In genomic region chr2:103004426-103004942, GRCh38 we compare ENCODE assay signal across 14 cellular contexts.
A peak's percentile ranks its signal among the peaks of the same experiment; 100 is the strongest.
DNase-seq lines count a peak whose midpoint lies in the region; FAIRE-seq and TF ChIP-seq lines count a peak whose summit lies in the region.
"Had no signal": no experiment of that assay in that cellular context is flagged by ENCODE, and none has a peak within 500 bp of the region (broad histone marks: within the 10 kb centered on the region; RNA-seq: fewer than 3 reads in every experiment).

No MANE protein-coding gene starts in this region.

- peak overlapping the region; percentile 52 for H3K4me2 ChIP-seq in MM.1S (ENCODE audit: low read depth, low read length)
- H3K4me2 ChIP-seq in smooth muscle cell = no peak overlapping the region

- H2AFZ ChIP-seq in MM.1S (ENCODE audit: low read length) (no peak overlapping the region), smooth muscle cell (ENCODE audit: low read depth) (no peak overlapping the region)

- 56% methylated on average over 2 of the region's 2 CpGs for WGBS in smooth muscle cell (ENCODE audit: low lambda C conversion rate)

- no peaks in the 10 kb centered on the region for H3K9me2 ChIP-seq in MM.1S (replicated peaks; ENCODE audit: insufficient read depth, low read length)

- H3K4me1 ChIP-seq in MM.1S (ENCODE audit: low read length) (peaks cover 26% of the 10 kb centered on the region), smooth muscle cell (ENCODE audit: low read depth) (no peaks in the 10 kb centered on the region)
- H3K4me1 ChIP-seq: BE2C had no signal

- H4K20me1 ChIP-seq in MM.1S (ENCODE audit: insufficient read depth, low read length) = no peaks in the 10 kb centered on the region
- no peaks in the 10 kb centered on the region for H4K20me1 ChIP-seq in smooth muscle cell (ENCODE audit: low read depth)

- TF ChIP-seq CTCF in MM.1S (IDR thresholded peaks at IDR 0.05; ENCODE audit: low read length) = no peak
- no peak for TF ChIP-seq CTCF in smooth muscle cell (IDR thresholded peaks at IDR 0.05; ENCODE audit: borderline replicate concordance, insufficient read depth, poor library complexity, severe bottlenecking)

- H3K27ac ChIP-seq in MM.1S (ENCODE audit: low read length) (peak overlapping the region; percentile 66; the same call in 1 of the 2 replicates), smooth muscle cell (ENCODE audit: low read depth) (no peak overlapping the region)

- peak overlapping the region; percentile 5; the same call in 1 of the 2 replicates for H3K4me3 ChIP-seq in MM.1S (ENCODE audit: low read length)
- H3K4me3 ChIP-seq in smooth muscle cell = no peak overlapping the region

- peak; percentile 87 for DNase-seq in MM.1S
- peak; percentile 88 for DNase-seq in RPMI8226
- DNase-seq in putamen (ENCODE audit: low spot score) = peak; percentile 38
- DNase-seq in frontal cortex (ENCODE audit: low spot score in 2 of 2) = no peak
- DNase-seq in smooth muscle cell (lab: John Stamatoyannopoulos, UW; ENCODE audit: unreplicated experiment) = no peak
- no peak for DNase-seq in stimulated activated CD4-positive, alpha-beta T cell treated with anti-CD3 and anti-CD28 coated beads, Interleukin-4, amount 100 ng/mL, for 4 hours
- DNase-seq: ACHN; BE2C; CD4-positive, alpha-beta memory T cell; DMS79 treated with DMSO at 0.1 percent for 48 hours; GF-D8; H9 had no signal

- H3K9ac ChIP-seq in MM.1S (ENCODE audit: low read length) (peak overlapping the region; percentile 3; the same call in 1 of the 2 replicates), smooth muscle cell (ENCODE audit: low read depth) (no peak overlapping the region)

- H3F3A ChIP-seq in MM.1S (ENCODE audit: insufficient read depth, low read length) = peaks cover 33% of the 10 kb centered on the region
- H3F3A ChIP-seq in smooth muscle cell (ENCODE audit: low read depth) = no peaks in the 10 kb centered on the region

- H3K36me3 ChIP-seq in MM.1S (replicated peaks; ENCODE audit: insufficient read depth, low read length) (no peaks in the 10 kb centered on the region), smooth muscle cell (ENCODE audit: low read depth) (no peaks in the 10 kb centered on the region)
- H3K36me3 ChIP-seq: BE2C had no signal

- no peak for FAIRE-seq in frontal cortex (lab: Jason Lieb, UNC)
- FAIRE-seq: A204.1, H1 had no signal

- H3K9me3 ChIP-seq in MM.1S (replicated peaks; ENCODE audit: insufficient read depth, low read length) = no peaks in the 10 kb centered on the region
- no peaks in the 10 kb centered on the region for H3K9me3 ChIP-seq in smooth muscle cell (replicated peaks; ENCODE audit: low read depth)
- H3K9me3 ChIP-seq: BE2C had no signal

- H3K79me2 ChIP-seq in MM.1S (ENCODE audit: low read length) (no peaks in the 10 kb centered on the region), smooth muscle cell (ENCODE audit: low read depth) (no peaks in the 10 kb centered on the region)

- H3K27me3 ChIP-seq in MM.1S (replicated peaks; ENCODE audit: insufficient read depth, low read length) (no peaks in the 10 kb centered on the region), smooth muscle cell (ENCODE audit: low read depth) (no peaks in the 10 kb centered on the region)
- H3K27me3 ChIP-seq: BE2C had no signal

Comparison
In these comparisons a context has a peak if more than half of its experiments do, and no peak if none do; other contexts are left out.
1. DNase-seq: peak in MM.1S (single experiment), RPMI8226 (single experiment) and putamen (single experiment); none in frontal cortex (0 of 2), smooth muscle cell (single experiment) and stimulated activated CD4-positive, alpha-beta T cell treated with anti-CD3 and anti-CD28 coated beads, Interleukin-4, amount 100 ng/mL, for 4 hours (0 of 2).